19 cellular contexts compared by ENCODE assay signal in genomic region chr1:201742476-201742875, GRCh38.
A peak's percentile ranks its signal among the peaks of the same experiment; 100 is the strongest.
DNase-seq lines count a peak whose midpoint lies in the region; ATAC-seq and TF ChIP-seq lines count a peak whose summit lies in the region.
"Had no signal": no experiment of that assay in that cellular context is flagged by ENCODE, and none has a peak within 500 bp of the region (broad histone marks: within the 10 kb centered on the region; RNA-seq: fewer than 3 reads in every experiment).

No MANE protein-coding gene starts in this region.

- no peak overlapping the region for H2AFZ ChIP-seq in MM.1S (ENCODE audit: low read length)
- no peak overlapping the region for H2AFZ ChIP-seq in neuronal stem cell (ENCODE audit: low read length)

- H4K20me1 ChIP-seq in MM.1S (ENCODE audit: insufficient read depth, low read length), result no peaks in the 10 kb centered on the region

- H3K9me3 ChIP-seq in MM.1S (replicated peaks; ENCODE audit: insufficient read depth, low read length) (no peaks in the 10 kb centered on the region), ectodermal cell (ENCODE audit: control insufficient read depth, low read length) (no peaks in the 10 kb centered on the region), neuronal stem cell (replicated peaks in 1 of 2; ENCODE audit: control insufficient read depth in 2 of 2, insufficient read depth in 1 of 2, low read depth in 1 of 2, low read length in 2 of 2) (no peaks in the 10 kb centered on the region)
- H3K9me3 ChIP-seq: left lung, transverse colon had no signal

- H3K23ac ChIP-seq in neuronal stem cell (ENCODE audit: low read depth, low read length, poor library complexity), result no peak overlapping the region

- H2AK5ac ChIP-seq in neuronal stem cell (ENCODE audit: low read depth, low read length), result no peak overlapping the region

- H3K27ac ChIP-seq in MM.1S (ENCODE audit: low read length), result no peak overlapping the region
- H3K27ac ChIP-seq in ectodermal cell (ENCODE audit: insufficient read depth, low read depth, low read length, poor library complexity, severe bottlenecking), result peak overlapping the region; percentile 48
- peak overlapping the region; percentile 91 for H3K27ac ChIP-seq in neuronal stem cell (replicated peaks; ENCODE audit: low read length)
- H3K27ac ChIP-seq: left lung had no signal

- H2BK5ac ChIP-seq in neuronal stem cell (ENCODE audit: low read length), result no peak overlapping the region

- H2BK12ac ChIP-seq in neuronal stem cell (ENCODE audit: low read length), result no peak overlapping the region

- no peaks in the 10 kb centered on the region for H3K79me1 ChIP-seq in neuronal stem cell (ENCODE audit: low read depth, low read length)

- TF ChIP-seq CTCF in AG10803 (conservative IDR thresholded peaks at IDR 0.05; ENCODE audit: low read length) (no peak), MM.1S (IDR thresholded peaks at IDR 0.05; ENCODE audit: low read length) (no peak)

- H2BK120ac ChIP-seq in neuronal stem cell (ENCODE audit: low read depth, low read length), result no peak overlapping the region

- no peak overlapping the region for H2BK15ac ChIP-seq in neuronal stem cell (ENCODE audit: low read length)

- H3K4me2 ChIP-seq in MM.1S (ENCODE audit: low read depth, low read length), result peak overlapping the region; percentile 92; the same call in 1 of the 2 replicates
- peak overlapping the region; percentile 77 for H3K4me2 ChIP-seq in neuronal stem cell (ENCODE audit: insufficient read depth, low read length, poor library complexity, severe bottlenecking)

- no peak overlapping the region for H4K91ac ChIP-seq in neuronal stem cell (ENCODE audit: low read depth, low read length, poor library complexity)

- H3K36me3 ChIP-seq in MM.1S (replicated peaks; ENCODE audit: insufficient read depth, low read length) (no peaks in the 10 kb centered on the region), ectodermal cell (ENCODE audit: control insufficient read depth, insufficient read depth, low read length) (peaks cover 3% of the 10 kb centered on the region), neuronal stem cell (replicated peaks in 1 of 2; ENCODE audit: control insufficient read depth in 2 of 2, insufficient read depth in 2 of 2, low read length in 2 of 2) (peaks cover 11 to 50% of the 10 kb centered on the region in 2 donors)
- H3K36me3 ChIP-seq: left lung, transverse colon had no signal

- no peak overlapping the region for H3K18ac ChIP-seq in neuronal stem cell (ENCODE audit: low read length)

- H3K9ac ChIP-seq in MM.1S (ENCODE audit: low read length), result no peak overlapping the region
- H3K9ac ChIP-seq in neuronal stem cell (ENCODE audit: low read depth, low read length, poor library complexity), result no peak overlapping the region

- H3K4me1 ChIP-seq in MM.1S (ENCODE audit: low read length) (peaks cover 40% of the 10 kb centered on the region), ectodermal cell (ENCODE audit: control insufficient read depth, insufficient read depth, low read length) (peaks cover 43% of the 10 kb centered on the region), neuronal stem cell (ENCODE audit: control insufficient read depth in 2 of 2, insufficient read depth in 1 of 2, low read depth in 1 of 2, low read length in 2 of 2) (peaks cover 39% of the 10 kb centered on the region in 2 donors)

- no peak overlapping the region for H3K14ac ChIP-seq in neuronal stem cell (ENCODE audit: low read length)

- H4K8ac ChIP-seq in neuronal stem cell (ENCODE audit: low read depth, low read length), result no peak overlapping the region

- DNase-seq in AG10803 (ENCODE audit: low read depth), result peak; percentile 65
- no peak for DNase-seq in MM.1S
- no peak for DNase-seq in neuronal stem cell (ENCODE audit: low spot score)
- no peak for DNase-seq in mesenteric fat pad (ENCODE audit: low spot score)
- no peak for DNase-seq in activated gamma-delta T cell treated with Interleukin-2 at 50 U/mL for 16 hours
- no peak for DNase-seq in occipital lobe (lab: John Stamatoyannopoulos, UW)
- DNase-seq: activated CD4-positive, alpha-beta T cell treated with anti-CD3 and anti-CD28 coated beads for 4 hours; activated T-cell treated with anti-CD3 and anti-CD28 coated beads, Interleukin-2, amount 50 U/mL, for 48 hours; AML-193; amygdala; DMS53; glutamatergic neuron; left lung; MV-4-11; NCI-H345; stimulated activated CD4-positive, alpha-beta T cell treated with anti-CD3 and anti-CD28 coated beads, Interleukin-12 subunit alpha, Interleukin-12 subunit beta, amount 100 ng/mL, for 4 hours; transverse colon had no signal

- WGBS in ectodermal cell, 2 experiments, result 45 to 56% methylated on average over 6 of the region's 6 CpGs
- WGBS in neuronal stem cell (ENCODE audit: extremely low coverage in 2 of 2, insufficient read length in 2 of 2, insufficient replicate concordance in 1 of 2), 2 donors, result no CpG with 5 or more reads among the region's 6 CpGs

- H3K4me3 ChIP-seq in AG10803 (ENCODE audit: low read length), result no peak overlapping the region
- H3K4me3 ChIP-seq in MM.1S (ENCODE audit: low read length), result no peak overlapping the region
- H3K4me3 ChIP-seq in ectodermal cell (ENCODE audit: insufficient read depth, low read depth, low read length), result peak overlapping the region; percentile 69
- H3K4me3 ChIP-seq in neuronal stem cell (ENCODE audit: low read length in 2 of 2), result no peak overlapping the region
- H3K4me3 ChIP-seq: left lung, transverse colon had no signal

- no peak for ATAC-seq in GM18519 (IDR thresholded peaks at IDR 0.05; ENCODE audit: low FRiP score, unreplicated experiment)
- ATAC-seq: left lung had no signal

- peaks cover 48% of the 10 kb centered on the region for H3K79me2 ChIP-seq in MM.1S (ENCODE audit: low read length)

- peaks cover 27% of the 10 kb centered on the region for H3F3A ChIP-seq in MM.1S (ENCODE audit: insufficient read depth, low read length)

- H3K4ac ChIP-seq in neuronal stem cell (ENCODE audit: low read length), result no peak overlapping the region

- no peaks in the 10 kb centered on the region for H3K9me2 ChIP-seq in MM.1S (replicated peaks; ENCODE audit: insufficient read depth, low read length)

- no peaks in the 10 kb centered on the region for H3K27me3 ChIP-seq in MM.1S (replicated peaks; ENCODE audit: insufficient read depth, low read length)
- H3K27me3 ChIP-seq in ectodermal cell (ENCODE audit: control insufficient read depth, insufficient read depth, low read length, poor library complexity, severe bottlenecking), result no peaks in the 10 kb centered on the region
- H3K27me3 ChIP-seq in neuronal stem cell (ENCODE audit: control insufficient read depth in 3 of 3, insufficient read depth in 3 of 3, low read depth in 1 of 3, low read length in 3 of 3), result no peaks in the 10 kb centered on the region
- H3K27me3 ChIP-seq: transverse colon had no signal
